ENCODE assay signal across 7 cellular contexts in the genomic region with DNA sequence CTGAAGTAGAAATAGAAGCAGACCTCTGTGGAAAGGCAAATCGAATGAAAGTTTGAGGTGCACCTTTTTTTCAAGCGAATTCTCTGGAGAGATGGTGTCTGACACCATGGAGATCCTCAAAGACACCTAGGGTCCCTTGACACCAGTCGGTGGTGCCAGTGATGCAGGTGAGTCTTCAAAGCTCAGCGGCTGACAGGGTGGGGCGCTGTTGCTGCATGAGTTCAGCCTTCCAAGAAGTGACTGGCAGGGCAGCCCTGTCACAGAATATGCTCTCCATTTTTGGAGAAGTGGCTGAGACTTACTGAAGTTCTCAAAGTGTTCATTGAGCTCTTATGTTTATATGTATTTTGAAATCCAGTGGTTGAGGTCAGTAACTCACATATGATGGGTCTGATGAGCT.
DNase-seq lines count a peak whose midpoint lies in the region; ATAC-seq, FAIRE-seq and TF ChIP-seq lines count a peak whose summit lies in the region.
"Not testable (repeated sequence)": the region's sequence is repeated elsewhere in the genome, so short reads cannot be mapped to it uniquely, and the experiment has no call there.

No MANE protein-coding gene starts in this region.

- not testable (repeated sequence) for H4K20me1 ChIP-seq in H9 (ENCODE audit: control insufficient read depth, insufficient read depth, insufficient read length); MM.1S (ENCODE audit: insufficient read depth, low read length); OCI-LY1 (ENCODE audit: insufficient read depth, low read length); HepG2 (ENCODE audit: insufficient read depth, low read length)

- not testable (repeated sequence) for H2BK15ac ChIP-seq in H9 (ENCODE audit: low read depth, low read length)

- WGBS in H9 (ENCODE audit: extremely low coverage, insufficient read length, low lambda C conversion rate) = no CpG with 5 or more reads among the region's 5 CpGs
- WGBS in HepG2 (ENCODE audit: low lambda C conversion rate) = 6% methylated on average over 2 of the region's 5 CpGs

- not testable (repeated sequence) for H2BK120ac ChIP-seq in H9 (ENCODE audit: low read depth, low read length, poor library complexity, severe bottlenecking)

- not testable (repeated sequence) for H2AFZ ChIP-seq in H9 (ENCODE audit: low read length); MM.1S (ENCODE audit: low read length); OCI-LY1 (ENCODE audit: low read length); HepG2 (ENCODE audit: low read length)

- H2BK5ac ChIP-seq in H9 (ENCODE audit: insufficient read length, low read length) = not testable (repeated sequence)

- H3K9me2 ChIP-seq in MM.1S (replicated peaks; ENCODE audit: insufficient read depth, low read length); OCI-LY1 (ENCODE audit: low read depth, low read length): not testable (repeated sequence)

- H3K4me1 Mint-ChIP-seq in H9 = not testable (repeated sequence)

- in situ Hi-C loops in HepG2 (cut with HindIII; ENCODE audit: extremely low pct_ligation_motif_present, low pct_unique_long_range_greater_than_20kb) = not testable (repeated sequence)

- H3K36me3 Mint-ChIP-seq in H9 (ENCODE audit: insufficient read depth in 1 of 3, low read depth in 3 of 3) = not testable (repeated sequence)

- not testable (repeated sequence) for H2BK12ac ChIP-seq in H9 (ENCODE audit: insufficient read length, low read depth, low read length)

- peak; percentile 75 for ATAC-seq in HepG2

- H3K9ac ChIP-seq in H9 (ENCODE audit: extremely low read depth, insufficient read length, low read length); MM.1S (ENCODE audit: low read length); OCI-LY1 (ENCODE audit: low read length); HepG2 (ENCODE audit: insufficient read depth, low read depth, low read length): not testable (repeated sequence)

- H3K4me3 Mint-ChIP-seq in H9 = not testable (repeated sequence)

- not testable (repeated sequence) for H4K91ac ChIP-seq in H9 (ENCODE audit: insufficient read length, low read depth, low read length)

- not testable (repeated sequence) for H3K4me3 ChIP-seq in MM.1S (ENCODE audit: low read length); OCI-LY1 (ENCODE audit: low read depth, low read length, poor library complexity, severe bottlenecking); WERI-Rb-1 (ENCODE audit: low read depth, low read length); HepG2 (replicated peaks in 1 of 3; ENCODE audit: insufficient read depth in 1 of 3, low read depth in 2 of 3, low read length in 3 of 3)

- not testable (repeated sequence) for H3K18ac ChIP-seq in H9 (ENCODE audit: insufficient read length, low read depth, low read length)

- TF ChIP-seq RAD21 in HepG2 (CRISPR knock-in tag; IDR thresholded peaks at IDR 0.05) = not testable (repeated sequence)

- CTCF ChIA-PET in HepG2 (lab: Yijun Ruan, JAX; ENCODE audit: low intra/inter-chr PET ratio, low total read pairs) = not testable (repeated sequence)

- intact Hi-C loops in HepG2 (cut with micrococcal nuclease; ENCODE audit: unreplicated experiment) = not testable (repeated sequence)

- not testable (repeated sequence) for H3K4ac ChIP-seq in H9 (ENCODE audit: low read depth, low read length)

- not testable (repeated sequence) for H3K4me1 ChIP-seq in H9 (ENCODE audit: insufficient read depth, low read length); MM.1S (ENCODE audit: low read length); OCI-LY1 (ENCODE audit: insufficient read depth, low read length, severe bottlenecking); HepG2 (ENCODE audit: insufficient read depth, low read length)

- POLR2A ChIA-PET in HepG2 (lab: Yijun Ruan, JAX) = not testable (repeated sequence)

- not testable (repeated sequence) for H3K36me3 ChIP-seq in MM.1S (replicated peaks; ENCODE audit: insufficient read depth, low read length); OCI-LY1 (ENCODE audit: insufficient read depth, low read length); WERI-Rb-1; HepG2 (replicated peaks in 1 of 2; ENCODE audit: control insufficient read depth in 1 of 2, insufficient read depth in 2 of 2, low read length in 2 of 2)

- not testable (repeated sequence) for H3K56ac ChIP-seq in H9 (ENCODE audit: insufficient read length, low read depth, low read length)

- H2BK20ac ChIP-seq in H9 (ENCODE audit: low read depth, low read length, poor library complexity, severe bottlenecking) = not testable (repeated sequence)

- H3K14ac ChIP-seq in H9 (ENCODE audit: insufficient read depth, low read length) = not testable (repeated sequence)

- not testable (repeated sequence) for H3K9me3 ChIP-seq in H9 (ENCODE audit: control insufficient read depth, low read depth, low read length); MM.1S (replicated peaks; ENCODE audit: insufficient read depth, low read length); OCI-LY1 (ENCODE audit: low read length); WERI-Rb-1 (ENCODE audit: severe bottlenecking); HepG2 (ENCODE audit: low read length)

- H3T11ph ChIP-seq in H9 (ENCODE audit: low read length) = not testable (repeated sequence)

- H4K8ac ChIP-seq in H9 (replicated peaks; ENCODE audit: insufficient read length, low read depth, low read length) = not testable (repeated sequence)

- not testable (repeated sequence) for H3K23me2 ChIP-seq in H9 (ENCODE audit: insufficient read length, low read depth, low read length, poor library complexity, severe bottlenecking)

- not testable (repeated sequence) for H3K27ac ChIP-seq in C4-2B; H9 (ENCODE audit: insufficient read length, low read depth, low read length); MM.1S (ENCODE audit: low read length); OCI-LY1 (ENCODE audit: low read depth, low read length, poor library complexity, severe bottlenecking); WERI-Rb-1; HepG2 (ENCODE audit: extremely low read length, insufficient read depth, low read length)

- FAIRE-seq in HepG2 (lab: Jason Lieb, UNC) = not testable (repeated sequence)

- BruUV-seq in HepG2 (replicated peaks; lab: Mats Ljungman, UMichigan) = not testable (repeated sequence)

- H2AK5ac ChIP-seq in H9 (ENCODE audit: insufficient read length, low read length) = not testable (repeated sequence)

- not testable (repeated sequence) for H3K27ac Mint-ChIP-seq in H9

- H3K27me3 Mint-ChIP-seq in H9 (ENCODE audit: low read depth) = peaks cover 15% of the 10 kb centered on the region

- not testable (repeated sequence) for TF ChIP-seq EP300 in HepG2 (IDR thresholded peaks at IDR 0.05; ENCODE audit: low read depth in 2 of 2, low read length in 2 of 2); HepG2 (CRISPR knock-in tag; IDR thresholded peaks at IDR 0.05; ENCODE audit: borderline replicate concordance)

- H3K9me3 Mint-ChIP-seq in H9 = peaks cover 2 to 11% of the 10 kb centered on the region in 2 experiments

- H3F3A ChIP-seq in MM.1S (ENCODE audit: insufficient read depth, low read length); OCI-LY1 (ENCODE audit: insufficient read depth, low read length): not testable (repeated sequence)

- TF ChIP-seq CTCF in C4-2B (conservative IDR thresholded peaks at IDR 0.05) = peak; percentile 38
- peak; percentile 41; the same call in 2 of the 3 replicates for TF ChIP-seq CTCF in H9 (conservative IDR thresholded peaks at IDR 0.05)
- TF ChIP-seq CTCF in MM.1S (IDR thresholded peaks at IDR 0.05; ENCODE audit: low read length) = peak; percentile 10; the same call in 1 of the 2 replicates
- TF ChIP-seq CTCF in OCI-LY1 (IDR thresholded peaks at IDR 0.05; ENCODE audit: low read length) = peak; percentile 12; the same call in 1 of the 2 replicates
- TF ChIP-seq CTCF in WERI-Rb-1 (IDR thresholded peaks at IDR 0.05; ENCODE audit: low read depth, low read length) = peak; percentile 24; the same call in 1 of the 2 replicates
- TF ChIP-seq CTCF in HepG2 (CRISPR knock-in tag; IDR thresholded peaks at IDR 0.05) = peak; percentile 52

- not testable (repeated sequence) for TF ChIP-seq POLR2A in HepG2 (IDR thresholded peaks at IDR 0.05; ENCODE audit: insufficient read depth in 1 of 2, low read depth in 2 of 2, low read length in 2 of 2)

- H3K23ac ChIP-seq in H9 (ENCODE audit: insufficient read length, low read depth, low read length) = not testable (repeated sequence)

- H3K79me2 ChIP-seq in H9 (ENCODE audit: insufficient read depth, low read length); MM.1S (ENCODE audit: low read length); OCI-LY1 (ENCODE audit: insufficient read depth, low read length); HepG2 (ENCODE audit: insufficient read depth, low read length): not testable (repeated sequence)

- not testable (repeated sequence) for H4K5ac ChIP-seq in H9 (ENCODE audit: insufficient read length, low read depth, low read length)

- not testable (repeated sequence) for H3K27me3 ChIP-seq in H9 (ENCODE audit: insufficient read depth, low read length); MM.1S (replicated peaks; ENCODE audit: insufficient read depth, low read length); OCI-LY1 (ENCODE audit: insufficient read depth, low read length); WERI-Rb-1 (ENCODE audit: insufficient read depth, low read depth, severe bottlenecking); HepG2 (ENCODE audit: control insufficient read depth in 1 of 2, insufficient read depth in 2 of 2, low read length in 2 of 2)

- DNase-seq in H9 = peak; percentile 44
- peak; percentile 12 for DNase-seq in MM.1S
- DNase-seq in WERI-Rb-1 = peak; percentile 57
- peak; percentile 3 for DNase-seq in cerebellar cortex (ENCODE audit: low spot score)
- DNase-seq in HepG2 (ENCODE audit: low spot score) = not testable (repeated sequence)

- not testable (repeated sequence) for H3K4me2 ChIP-seq in H9 (ENCODE audit: insufficient read depth, insufficient read length, low read length); MM.1S (ENCODE audit: low read depth, low read length); OCI-LY1 (ENCODE audit: low read length); HepG2 (ENCODE audit: low read depth, low read length)

- H3K79me1 ChIP-seq in H9 (ENCODE audit: insufficient read depth, low read depth, low read length, poor library complexity, severe bottlenecking) = not testable (repeated sequence)

TF ChIP-seq in HepG2, 621 proteins besides CTCF, POLR2A, EP300 and RAD21:
- peak; percentile 56 for TF ChIP-seq STAG1 (CRISPR knock-in tag; IDR thresholded peaks at IDR 0.05)
